19 cellular contexts compared by ENCODE assay signal in the genomic region with DNA sequence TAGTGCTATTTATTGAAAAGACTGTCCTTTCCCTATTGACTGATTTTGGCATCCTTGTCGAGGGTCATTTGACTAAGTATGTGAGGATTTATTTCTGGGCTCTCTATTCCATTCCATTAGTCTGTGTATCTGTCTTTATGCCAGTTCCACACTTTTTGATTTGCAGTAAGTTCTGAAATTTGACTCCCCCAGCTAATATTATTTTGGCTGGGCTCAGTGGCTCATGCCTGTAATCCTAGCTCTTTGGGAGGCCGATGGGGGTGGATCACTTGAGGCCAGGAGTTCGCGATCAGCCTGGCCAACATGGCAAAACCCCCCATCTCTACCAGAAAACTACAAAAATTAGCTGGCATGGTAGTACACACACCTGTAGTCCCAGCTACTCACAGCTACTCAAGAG.
"Had no signal": no experiment of that assay in that cellular context is flagged by ENCODE, and none has a peak within 500 bp of the region (broad histone marks: within the 10 kb centered on the region; RNA-seq: fewer than 3 reads in every experiment).

No MANE protein-coding gene starts in this region.

- ATAC-seq: activated CD8-positive, alpha-beta memory T cell treated with anti-CD3 and anti-CD28 coated beads, Interleukin-2, amount 10 ng/mL, durations not matched to agents 7 days and 5 days; natural killer cell treated with Interleukin-12 subunit alpha and Interleukin-12 subunit beta and Interleukin-15 and Interleukin-18, amount 100 ng/mL, for 72 hours; stimulated activated effector memory CD8-positive, alpha-beta T cell treated with anti-CD3 and anti-CD28 coated beads, Interleukin-12 subunit alpha, Interleukin-12 subunit beta, amount 100 ng/mL, for 72 hours; T-cell had no signal

- DNase-seq: activated CD4-positive, alpha-beta T cell treated with anti-CD3 and anti-CD28 coated beads, Interleukin-2, amount 50 U/mL, for 48 hours; activated CD8-positive, alpha-beta memory T cell treated with anti-CD3 and anti-CD28 coated beads, Interleukin-2, amount 10 ng/mL, durations not matched to agents 7 days and 5 days; activated effector memory CD4-positive, alpha-beta T cell treated with anti-CD3 and anti-CD28 coated beads, Interleukin-2, amount 50 U/mL, for 16 hours; activated T-cell treated with anti-CD3 and anti-CD28 coated beads, Interleukin-2, amount 50 U/mL, for 1 hour; amygdala; brain microvascular endothelial cell; effector memory CD4-positive, alpha-beta T cell; hippocampal formation; kidney; left ventricle myocardium inferior; T-cell; T1000; thyroid gland had no signal

- H3K27ac Mint-ChIP-seq: activated CD8-positive, alpha-beta memory T cell treated with anti-CD3 and anti-CD28 coated beads, Interleukin-2, amount 10 ng/mL, durations not matched to agents 7 days and 5 days; activated naive CD4-positive, alpha-beta T cell treated with anti-CD3 and anti-CD28 coated beads, Interleukin-2, amount 50 U/mL, for 24 hours; memory B cell; natural killer cell treated with Interleukin-12 subunit alpha and Interleukin-12 subunit beta and Interleukin-15 and Interleukin-18, amount 100 ng/mL, for 72 hours; stimulated activated effector memory CD8-positive, alpha-beta T cell treated with anti-CD3 and anti-CD28 coated beads, Interleukin-12 subunit alpha, Interleukin-12 subunit beta, amount 100 ng/mL, for 72 hours had no signal

- H3K9me3 ChIP-seq: left ventricle myocardium inferior, thyroid gland had no signal

- H3K27ac ChIP-seq: brain microvascular endothelial cell, left ventricle myocardium inferior, thyroid gland, VCaP had no signal

- H3K27me3 Mint-ChIP-seq: activated CD8-positive, alpha-beta memory T cell treated with anti-CD3 and anti-CD28 coated beads, Interleukin-2, amount 10 ng/mL, durations not matched to agents 7 days and 5 days; activated naive CD4-positive, alpha-beta T cell treated with anti-CD3 and anti-CD28 coated beads, Interleukin-2, amount 50 U/mL, for 24 hours; central memory CD8-positive, alpha-beta T cell; memory B cell; natural killer cell treated with Interleukin-12 subunit alpha and Interleukin-12 subunit beta and Interleukin-15 and Interleukin-18, amount 100 ng/mL, for 72 hours; T-cell had no signal

- H3K4me3 Mint-ChIP-seq: activated CD8-positive, alpha-beta memory T cell treated with anti-CD3 and anti-CD28 coated beads, Interleukin-2, amount 10 ng/mL, durations not matched to agents 7 days and 5 days; activated naive CD4-positive, alpha-beta T cell treated with anti-CD3 and anti-CD28 coated beads, Interleukin-2, amount 50 U/mL, for 24 hours; central memory CD8-positive, alpha-beta T cell; memory B cell; natural killer cell treated with Interleukin-12 subunit alpha and Interleukin-12 subunit beta and Interleukin-15 and Interleukin-18, amount 100 ng/mL, for 72 hours; stimulated activated effector memory CD8-positive, alpha-beta T cell treated with anti-CD3 and anti-CD28 coated beads, Interleukin-12 subunit alpha, Interleukin-12 subunit beta, amount 100 ng/mL, for 72 hours; T-cell had no signal

- H3K9me3 Mint-ChIP-seq: activated naive CD4-positive, alpha-beta T cell treated with anti-CD3 and anti-CD28 coated beads, Interleukin-2, amount 50 U/mL, for 24 hours; central memory CD8-positive, alpha-beta T cell; memory B cell; natural killer cell treated with Interleukin-12 subunit alpha and Interleukin-12 subunit beta and Interleukin-15 and Interleukin-18, amount 100 ng/mL, for 72 hours; stimulated activated effector memory CD8-positive, alpha-beta T cell treated with anti-CD3 and anti-CD28 coated beads, Interleukin-12 subunit alpha, Interleukin-12 subunit beta, amount 100 ng/mL, for 72 hours; T-cell had no signal

- H3K4me3 ChIP-seq: left ventricle myocardium inferior, thyroid gland had no signal

- H3K27me3 ChIP-seq: brain microvascular endothelial cell, thyroid gland had no signal
